Comparison of ENCODE assay signal across 14 cellular contexts in the genomic region with DNA sequence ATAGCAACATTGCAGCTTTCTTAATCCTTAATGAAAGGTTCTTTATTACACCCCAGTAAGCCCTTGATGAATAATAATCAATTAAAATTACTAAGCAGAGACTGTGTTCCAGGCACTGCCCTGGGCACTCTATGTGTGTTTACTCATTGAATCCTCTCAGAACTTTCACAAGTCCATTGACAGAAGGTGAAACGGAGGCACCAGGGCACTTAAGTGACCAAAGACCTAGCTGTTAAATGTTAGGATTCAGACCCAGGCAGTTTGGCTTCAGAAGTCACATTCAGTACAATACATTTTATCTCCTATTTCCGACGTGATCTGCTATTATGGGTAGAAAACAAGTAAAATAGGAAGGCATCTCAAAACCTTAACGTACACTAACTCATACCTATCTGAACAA. TPM values are rescaled to one million over a fixed set of nuclear protein-coding genes. Genes with fewer than 3 reads are reported as not detected.
DNase-seq lines count a peak whose midpoint lies in the region; ATAC-seq and TF ChIP-seq lines count a peak whose summit lies in the region.
"Had no signal": no experiment of that assay in that cellular context is flagged by ENCODE, and none has a peak within 500 bp of the region (broad histone marks: within the 10 kb centered on the region; RNA-seq: fewer than 3 reads in every experiment).

No MANE protein-coding gene starts in this region.

- H3K27me3 Mint-ChIP-seq in CD14-positive monocyte (ENCODE audit: low read depth in 3 of 3) (no peaks in the 10 kb centered on the region), neural progenitor cell (ENCODE audit: insufficient read depth, low read depth) (no peaks in the 10 kb centered on the region)
- H3K27me3 Mint-ChIP-seq in activated naive CD8-positive, alpha-beta T cell treated with anti-CD3 and anti-CD28 coated beads, Interleukin-2, amount 50 U/mL, for 24 hours, result no peaks in the 10 kb centered on the region
- no peaks in the 10 kb centered on the region for H3K27me3 Mint-ChIP-seq in naive thymus-derived CD4-positive, alpha-beta T cell

- 98% methylated on average over 4 of the region's 4 CpGs for WGBS in mammary epithelial cell (ENCODE audit: low coverage, missing lambda C conversion rate)

- H3K4me1 Mint-ChIP-seq in CD14-positive monocyte, result peaks cover 73% of the 10 kb centered on the region
- peaks cover 84% of the 10 kb centered on the region for H3K4me1 Mint-ChIP-seq in activated naive CD8-positive, alpha-beta T cell treated with anti-CD3 and anti-CD28 coated beads, Interleukin-2, amount 50 U/mL, for 24 hours
- H3K4me1 Mint-ChIP-seq in naive thymus-derived CD4-positive, alpha-beta T cell, result peaks cover 50 to 83% (median 71%) of the 10 kb centered on the region in 7 donors
- H3K4me1 Mint-ChIP-seq in neural progenitor cell, result peaks cover 11% of the 10 kb centered on the region

- intact Hi-C loops in CD14-positive monocyte (cut with micrococcal nuclease), result no loop called here
- intact Hi-C loops in naive thymus-derived CD4-positive, alpha-beta T cell (cut with micrococcal nuclease), result loop anchor here (1.0 to 10.0 kb wide), 3 partner anchors 18 to 300 kb away; a partner anchor contains a TSS
- intact Hi-C loops in mammary epithelial cell (cut with micrococcal nuclease), result no loop called here

- no peak for ATAC-seq in activated naive CD8-positive, alpha-beta T cell treated with anti-CD3 and anti-CD28 coated beads, Interleukin-2, amount 50 U/mL, for 24 hours
- ATAC-seq in naive thymus-derived CD4-positive, alpha-beta T cell, result no peak

- DNase-seq in CD14-positive monocyte (ENCODE audit: low spot score) (no peak), SW 1271 (lab: John Stamatoyannopoulos, UW) (no peak), neural progenitor cell (ENCODE audit: low spot score) (no peak), mammary epithelial cell (no peak), GM20000 (ENCODE audit: low spot score) (no peak)
- DNase-seq in activated naive CD8-positive, alpha-beta T cell treated with anti-CD3 and anti-CD28 coated beads, Interleukin-2, amount 50 U/mL, for 24 hours, result no peak
- DNase-seq in naive thymus-derived CD4-positive, alpha-beta T cell, result no peak
- DNase-seq: NCI-H187 treated with DMSO at 0.1 percent for 48 hours had no signal

- H3K36me3 Mint-ChIP-seq in CD14-positive monocyte (peaks cover 39 to 64% of the 10 kb centered on the region in 2 donors), neural progenitor cell (peaks cover 10% of the 10 kb centered on the region)
- peaks cover 55% of the 10 kb centered on the region for H3K36me3 Mint-ChIP-seq in activated naive CD8-positive, alpha-beta T cell treated with anti-CD3 and anti-CD28 coated beads, Interleukin-2, amount 50 U/mL, for 24 hours (ENCODE audit: low read depth)
- H3K36me3 Mint-ChIP-seq in naive thymus-derived CD4-positive, alpha-beta T cell, result peaks cover 12 to 44% (median 33%) of the 10 kb centered on the region in 5 donors

- H3K4me2 ChIP-seq in neural progenitor cell, result no peak overlapping the region
- H3K4me2 ChIP-seq in mammary epithelial cell (ENCODE audit: insufficient read depth, low read depth, low read length), result no peak overlapping the region
- H3K4me2 ChIP-seq: hepatocyte had no signal

- peaks cover 48 to 50% of the 10 kb centered on the region in 2 donors for H3K4me1 ChIP-seq in naive thymus-derived CD4-positive, alpha-beta T cell (ENCODE audit: control insufficient read depth in 2 of 2, insufficient read depth in 2 of 2, low read length in 2 of 2)
- H3K4me1 ChIP-seq in neural progenitor cell, result no peaks in the 10 kb centered on the region
- peaks cover 7% of the 10 kb centered on the region for H3K4me1 ChIP-seq in mammary epithelial cell (ENCODE audit: insufficient read depth, low read length)

- no peak overlapping the region for H3K9ac ChIP-seq in neural progenitor cell
- no peak overlapping the region for H3K9ac ChIP-seq in mammary epithelial cell (ENCODE audit: insufficient read depth, low read length)

- H3K9me3 Mint-ChIP-seq in CD14-positive monocyte, result no peaks in the 10 kb centered on the region
- no peaks in the 10 kb centered on the region for H3K9me3 Mint-ChIP-seq in activated naive CD8-positive, alpha-beta T cell treated with anti-CD3 and anti-CD28 coated beads, Interleukin-2, amount 50 U/mL, for 24 hours
- H3K9me3 Mint-ChIP-seq in naive thymus-derived CD4-positive, alpha-beta T cell, result peaks cover 0 to 2% (median 0%) of the 10 kb centered on the region in 11 donors
- H3K9me3 Mint-ChIP-seq in neural progenitor cell, result no peaks in the 10 kb centered on the region

- BruUV-seq in mammary epithelial cell (replicated peaks; lab: Mats Ljungman, UMichigan), result no TSS peak

- peaks cover 0 to 16% (median 0%) of the 10 kb centered on the region in 3 experiments for H3K36me3 ChIP-seq in naive thymus-derived CD4-positive, alpha-beta T cell (ENCODE audit: control insufficient read depth in 2 of 3, insufficient read depth in 3 of 3, low read length in 3 of 3)
- H3K36me3 ChIP-seq in neural progenitor cell, result no peaks in the 10 kb centered on the region
- no peaks in the 10 kb centered on the region for H3K36me3 ChIP-seq in mammary epithelial cell (ENCODE audit: insufficient read depth, low read length)
- H3K36me3 ChIP-seq: cardiac muscle cell, HAP-1 had no signal

- in situ Hi-C loops in mammary epithelial cell (cut with MboI; ENCODE audit: low sequenced_read_pairs in 2 of 2), result no loop called here

- H3K9me3 ChIP-seq in naive thymus-derived CD4-positive, alpha-beta T cell (ENCODE audit: control insufficient read depth in 2 of 3, low read length in 3 of 3), result no peaks in the 10 kb centered on the region
- H3K9me3 ChIP-seq in neural progenitor cell (ENCODE audit: low read depth), result no peaks in the 10 kb centered on the region
- H3K9me3 ChIP-seq in mammary epithelial cell (replicated peaks; ENCODE audit: insufficient read depth, low read length), result no peaks in the 10 kb centered on the region
- H3K9me3 ChIP-seq: HAP-1 had no signal

- peaks cover 21% of the 10 kb centered on the region for H4K20me1 ChIP-seq in neural progenitor cell (ENCODE audit: low read depth)
- H4K20me1 ChIP-seq in mammary epithelial cell (ENCODE audit: insufficient read depth, low read length), result no peaks in the 10 kb centered on the region

- CTCF ChIA-PET in naive thymus-derived CD4-positive, alpha-beta T cell (lab: Charles Lee), result interaction anchor here (1.0 to 6.2 kb wide), 13 partner anchors 10 to 131 kb away, joined by 3 to 39 read pairs (median 4); no protein-coding TSS in a partner anchor
- CTCF ChIA-PET in mammary epithelial cell (lab: Charles Lee; ENCODE audit: low non-redundant PET), result no interaction called here

- H3F3A ChIP-seq in neural progenitor cell (ENCODE audit: low read depth), result no peaks in the 10 kb centered on the region

- H3K27ac Mint-ChIP-seq in CD14-positive monocyte (peak overlapping the region; percentile 32 to 95 (median 88)), neural progenitor cell (no peak overlapping the region)
- peak overlapping the region; percentile 90 for H3K27ac Mint-ChIP-seq in activated naive CD8-positive, alpha-beta T cell treated with anti-CD3 and anti-CD28 coated beads, Interleukin-2, amount 50 U/mL, for 24 hours
- peak overlapping the region; percentile 88 to 99 (median 93) for H3K27ac Mint-ChIP-seq in naive thymus-derived CD4-positive, alpha-beta T cell

- H3K79me2 ChIP-seq in neural progenitor cell (ENCODE audit: low read depth) (no peaks in the 10 kb centered on the region), mammary epithelial cell (ENCODE audit: insufficient read depth, low read length) (peaks cover 3% of the 10 kb centered on the region)

- POLR2A ChIA-PET in naive thymus-derived CD4-positive, alpha-beta T cell (lab: Charles Lee), result interaction anchor here (0.6 to 14.3 kb wide), 27 partner anchors 10 to 194 kb away, joined by 3 to 364 read pairs (median 5); no protein-coding TSS in a partner anchor

- H3K4me3 Mint-ChIP-seq in CD14-positive monocyte, result peak overlapping the region; percentile 39 to 91
- H3K4me3 Mint-ChIP-seq in activated naive CD8-positive, alpha-beta T cell treated with anti-CD3 and anti-CD28 coated beads, Interleukin-2, amount 50 U/mL, for 24 hours, result peak overlapping the region; percentile 89
- peak overlapping the region; percentile 89 to 100 (median 94) for H3K4me3 Mint-ChIP-seq in naive thymus-derived CD4-positive, alpha-beta T cell
- H3K4me3 Mint-ChIP-seq in neural progenitor cell, result no peak overlapping the region

- dilution Hi-C loops in mammary epithelial cell (cut with HindIII; ENCODE audit: low sequenced_read_pairs), result no loop called here

- TF ChIP-seq CTCF in CD14-positive monocyte (IDR thresholded peaks at IDR 0.05) (no peak), GM12875 (IDR thresholded peaks at IDR 0.05; ENCODE audit: borderline replicate concordance, insufficient read depth, low read depth, low read length) (no peak), neural progenitor cell (IDR thresholded peaks at IDR 0.05) (no peak), mammary epithelial cell (conservative IDR thresholded peaks at IDR 0.05 in 1 of 2, IDR thresholded peaks at IDR 0.05 in 1 of 2; ENCODE audit: extremely low read depth in 1 of 2, insufficient read depth in 1 of 2, low read depth in 1 of 2, low read length in 2 of 2) (no peak), GM20000 (IDR thresholded peaks at IDR 0.05; ENCODE audit: extremely low read depth, missing control alignments) (no peak)

- H3K27ac ChIP-seq in naive thymus-derived CD4-positive, alpha-beta T cell (ENCODE audit: low read depth, low read length), result peak overlapping the region; percentile 88
- H3K27ac ChIP-seq in neural progenitor cell (no peak overlapping the region), mammary epithelial cell (ENCODE audit: insufficient read depth, low read depth, low read length) (no peak overlapping the region)
- H3K27ac ChIP-seq: hepatocyte had no signal

- H3K4me3 ChIP-seq in GM12875 (ENCODE audit: low read depth, low read length), result peak overlapping the region; percentile 57
- peak overlapping the region; percentile 89 for H3K4me3 ChIP-seq in naive thymus-derived CD4-positive, alpha-beta T cell (ENCODE audit: low read length)
- no peak overlapping the region for H3K4me3 ChIP-seq in neural progenitor cell
- no peak overlapping the region for H3K4me3 ChIP-seq in mammary epithelial cell (replicated peaks in 1 of 3; ENCODE audit: insufficient read depth in 1 of 3, low read depth in 2 of 3, low read length in 3 of 3)
- H3K4me3 ChIP-seq: cardiac muscle cell, HAP-1, hepatocyte, lung had no signal

- H2AFZ ChIP-seq in neural progenitor cell (replicated peaks) (no peak overlapping the region), mammary epithelial cell (ENCODE audit: low read depth, low read length) (no peak overlapping the region)
- H2AFZ ChIP-seq: hepatocyte had no signal

- no peaks in the 10 kb centered on the region for H3K27me3 ChIP-seq in naive thymus-derived CD4-positive, alpha-beta T cell (ENCODE audit: control insufficient read depth in 2 of 2, insufficient read depth in 2 of 2, low read length in 2 of 2)
- no peaks in the 10 kb centered on the region for H3K27me3 ChIP-seq in neural progenitor cell
- no peaks in the 10 kb centered on the region for H3K27me3 ChIP-seq in mammary epithelial cell (ENCODE audit: insufficient read depth, low read length)
- H3K27me3 ChIP-seq: cardiac muscle cell, hepatocyte had no signal

RNA-seq across cellular contexts. Expression of a gene that starts 2.7 kb away (rescaled TPM):
- polyA plus RNA-seq in CD14-positive monocyte, result 100 to 1,000 TPM; 190 to 288 TPM
- total RNA-seq in naive thymus-derived CD4-positive, alpha-beta T cell, result 100 to 1,000 TPM in 4 of 5 experiments, 10 to 100 TPM in 1; 26.8 to 231 (median 112) TPM
- 100 to 1,000 TPM; 234 to 241 TPM for polyA plus RNA-seq in naive thymus-derived CD4-positive, alpha-beta T cell
- not detected in 2 replicates for total RNA-seq in neural progenitor cell (ENCODE audit: low replicate concordance)
- total RNA-seq in mammary epithelial cell, result not detected
- not detected for polyA plus RNA-seq in mammary epithelial cell
- not detected for polyA minus RNA-seq in mammary epithelial cell

RNA-seq across cellular contexts. Expression of a gene that starts 46.4 kb away (rescaled TPM):
- polyA plus RNA-seq in CD14-positive monocyte, result 1 to 10 TPM; 1.7 to 2.2 TPM
- total RNA-seq in naive thymus-derived CD4-positive, alpha-beta T cell, result 10 to 100 TPM; 11.5 to 40.4 (median 21.1) TPM
- polyA plus RNA-seq in naive thymus-derived CD4-positive, alpha-beta T cell, result 10 to 100 TPM; 27.9 to 35.9 TPM
- total RNA-seq in neural progenitor cell (ENCODE audit: low replicate concordance), result not detected in 2 replicates
- total RNA-seq in mammary epithelial cell, result not detected
- polyA plus RNA-seq in mammary epithelial cell, result not detected
- not detected for polyA minus RNA-seq in mammary epithelial cell
- total RNA-seq: cardiac muscle cell, hepatocyte, LHCN-M2 had no signal
- polyA plus RNA-seq: hepatocyte had no signal

Comparison
In these comparisons a context has a peak if more than half of its experiments do, and no peak if none do; other contexts are left out.
1. H3K4me3 ChIP-seq: peak in GM12875 (single experiment) and naive thymus-derived CD4-positive, alpha-beta T cell (single experiment); none in neural progenitor cell (single experiment) and mammary epithelial cell (0 of 3).
2. RNA of a gene that starts 2.7 kb away (total RNA-seq): 26.8 to 231 TPM in naive thymus-derived CD4-positive, alpha-beta T cell; not detected in neural progenitor cell and not detected in mammary epithelial cell; every median in the first group is over 10 times any median in the second.
3. RNA of a gene that starts 46.4 kb away (total RNA-seq): 11.5 to 40.4 TPM in naive thymus-derived CD4-positive, alpha-beta T cell; not detected in neural progenitor cell and not detected in mammary epithelial cell; every median in the first group is over 10 times any median in the second.
4. intact Hi-C loops: an anchor here in naive thymus-derived CD4-positive, alpha-beta T cell (1.0 to 10.0 kb wide); none called in CD14-positive monocyte and mammary epithelial cell.